In the genomic region with DNA sequence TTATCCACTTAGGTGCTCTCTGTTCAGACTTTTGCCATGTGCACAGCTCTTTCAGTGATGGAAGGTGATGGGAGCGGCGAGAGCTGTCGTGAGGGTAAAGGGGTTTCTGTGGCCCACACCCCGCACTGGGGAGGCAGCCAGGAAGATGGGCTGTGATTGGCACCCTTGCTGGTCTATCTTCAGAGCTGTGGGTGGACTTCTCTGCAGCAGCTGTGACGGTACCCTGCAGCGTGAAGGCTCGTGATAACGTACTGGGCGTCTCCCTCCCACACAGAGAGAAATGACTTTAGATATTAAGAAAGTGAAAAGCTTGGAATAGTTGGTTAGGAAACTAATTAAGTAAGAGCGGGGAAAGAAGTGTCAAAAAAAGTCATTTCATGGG, we compare ENCODE assay signal across 18 cellular contexts. TPM values are rescaled to one million over a fixed set of nuclear protein-coding genes. Genes with fewer than 3 reads are reported as not detected.
DNase-seq lines count a peak whose midpoint lies in the region; ATAC-seq and TF ChIP-seq lines count a peak whose summit lies in the region.
"Had no signal": no experiment of that assay in that cellular context is flagged by ENCODE, and none has a peak within 500 bp of the region (broad histone marks: within the 10 kb centered on the region; RNA-seq: fewer than 3 reads in every experiment).

No MANE protein-coding gene starts in this region.

- DNase-seq in Right ventricle myocardium inferior (ENCODE audit: missing footprints) (no peak), Right ventricle myocardium superior (no peak), caudate nucleus (lab: John Stamatoyannopoulos, UW) (peak in 43 of 61 donors; percentile 22 to 95 (median 64)), aorta (peak; percentile 24 to 46), Ammon's horn (ENCODE audit: low spot score) (no peak), inferior parietal cortex (ENCODE audit: extremely low spot score) (no peak)
- DNase-seq: activated CD4-positive, alpha-beta T cell treated with anti-CD3 and anti-CD28 coated beads, Interleukin-2, amount 10 ng/mL, durations not matched to agents 7 days and 5 days; NCI-H1694; NCI-H526 treated with DMSO at 0.1 percent for 48 hours; stimulated activated naive CD4-positive, alpha-beta T cell; T-helper 1 cell had no signal

- H3K4me3 ChIP-seq in aorta (ENCODE audit: low read length in 2 of 2): no peak overlapping the region
- H3K4me3 ChIP-seq: lung had no signal

- H3K27ac ChIP-seq in caudate nucleus (ENCODE audit: low read depth, low read length): peak overlapping the region; percentile 53
- no peak overlapping the region for H3K27ac ChIP-seq in aorta (ENCODE audit: low read depth in 1 of 2, low read length in 2 of 2)
- H3K27ac ChIP-seq: KMS-11 had no signal

- peaks cover 49% of the 10 kb centered on the region for H3K36me3 Mint-ChIP-seq in nephron (ENCODE audit: low read depth)

- H3K27me3 ChIP-seq in aorta (ENCODE audit: control insufficient read depth in 1 of 2, insufficient read depth in 2 of 2, low read length in 1 of 2): no peaks in the 10 kb centered on the region

- ATAC-seq in Right ventricle myocardium inferior: peak; percentile 36
- ATAC-seq in Right ventricle myocardium superior (ENCODE audit: poor library complexity): no peak
- no peak for ATAC-seq in aorta (ENCODE audit: low FRiP score)
- ATAC-seq in HG03039 (IDR thresholded peaks at IDR 0.05; ENCODE audit: unreplicated experiment): no peak
- ATAC-seq: Panc1 had no signal

- no peaks in the 10 kb centered on the region for H3K4me1 ChIP-seq in aorta (ENCODE audit: control insufficient read depth in 1 of 2, insufficient read depth in 2 of 2, low read length in 2 of 2)

- peaks cover 77% of the 10 kb centered on the region for H3K4me1 Mint-ChIP-seq in nephron

- peaks cover 0 to 2% of the 10 kb centered on the region in 2 donors for H3K36me3 ChIP-seq in aorta (ENCODE audit: control insufficient read depth in 1 of 2, insufficient read depth in 2 of 2, low read length in 1 of 2)

- H3K27me3 Mint-ChIP-seq in nephron (ENCODE audit: low read depth): no peaks in the 10 kb centered on the region
- H3K27me3 Mint-ChIP-seq: activated CD4-positive, alpha-beta T cell treated with anti-CD3 and anti-CD28 coated beads, Interleukin-2, amount 10 ng/mL, durations not matched to agents 7 days and 5 days had no signal

- WGBS in aorta, 2 donors: 78 to 79% methylated on average over 10 of the region's 10 CpGs

- H3K4me3 Mint-ChIP-seq in nephron: no peak overlapping the region
- H3K4me3 Mint-ChIP-seq: activated CD4-positive, alpha-beta T cell treated with anti-CD3 and anti-CD28 coated beads, Interleukin-2, amount 10 ng/mL, durations not matched to agents 7 days and 5 days; neural crest cell had no signal

- no peak for TF ChIP-seq CTCF in nephron (IDR thresholded peaks at IDR 0.05; ENCODE audit: unreplicated experiment in 3 of 3)

- H3K9me3 Mint-ChIP-seq in nephron: no peaks in the 10 kb centered on the region
- H3K9me3 Mint-ChIP-seq: activated CD4-positive, alpha-beta T cell treated with anti-CD3 and anti-CD28 coated beads, Interleukin-2, amount 10 ng/mL, durations not matched to agents 7 days and 5 days; activated T-helper 2 cell treated with anti-CD3 and anti-CD28 coated beads, Interferon-gamma antibody, Interleukin-2, Interleukin-4, amounts not matched to agents 10 μg/mL and 5 μg/mL and 100 μg/mL, durations not matched to agents 14 hours and 24 hours and 36 hours; neural crest cell had no signal

- no peaks in the 10 kb centered on the region for H3K9me3 ChIP-seq in aorta (ENCODE audit: control insufficient read depth, low read length)

- intact Hi-C loops in Right ventricle myocardium inferior (cut with DNase I) (no loop called here), Right ventricle myocardium superior (cut with DNase I) (no loop called here), aorta (cut with DNase I) (no loop called here)

- H3K27ac Mint-ChIP-seq in nephron: peak overlapping the region; percentile 1 to 77 (median 72)

RNA-seq across cellular contexts. Expression of a gene that starts 45.8 kb away (rescaled TPM):
- 312 TPM for total RNA-seq in Right ventricle myocardium inferior
- total RNA-seq in Right ventricle myocardium superior: 280 TPM
- 100 to 1,000 TPM; 361 to 519 TPM for total RNA-seq in aorta
- 100 to 1,000 TPM in 1 of 2 donors, 10 to 100 TPM in 1; 97.8 to 241 TPM for polyA plus RNA-seq in aorta

Comparison
In these comparisons a context has a peak if more than half of its experiments do, and no peak if none do; other contexts are left out.
1. DNase-seq: peak in caudate nucleus (43 of 61) and aorta (2 of 2); none in Right ventricle myocardium inferior (single experiment), Right ventricle myocardium superior (single experiment), Ammon's horn (single experiment) and inferior parietal cortex (single experiment).